8 cellular contexts compared by ENCODE assay signal in the genomic region with DNA sequence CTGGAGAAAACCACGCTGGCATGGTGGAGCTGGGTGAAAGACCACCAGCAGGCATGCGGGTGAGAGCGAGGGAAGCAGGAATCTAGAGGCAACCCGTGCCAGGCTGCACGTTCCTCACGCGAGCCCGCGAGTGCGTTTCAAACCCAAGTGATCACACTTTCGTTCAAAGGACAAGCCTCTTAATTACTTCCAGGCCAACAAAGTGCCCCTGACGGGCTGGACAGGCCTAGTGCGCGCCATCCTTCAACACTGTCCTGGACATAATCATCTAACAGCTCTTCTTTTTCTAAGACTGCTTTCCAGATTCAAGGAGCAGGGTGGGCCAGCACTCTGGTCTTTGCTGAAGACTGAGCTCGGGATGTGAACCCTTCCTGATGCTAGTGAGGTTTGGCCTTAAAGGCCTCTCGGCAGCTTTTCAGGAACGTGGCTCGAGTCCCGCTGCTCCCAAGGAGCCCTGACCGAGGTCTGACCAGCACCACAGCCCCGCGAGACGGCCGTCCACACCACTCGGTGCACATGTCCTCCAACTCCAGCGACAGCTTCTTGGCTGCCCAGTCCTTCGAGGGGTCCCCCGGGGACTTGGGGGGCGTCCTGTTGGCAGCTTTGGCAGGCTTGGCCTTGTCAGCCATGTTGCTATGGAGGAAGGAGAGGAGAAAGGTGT. TPM values are rescaled to one million over a fixed set of nuclear protein-coding genes. Genes with fewer than 3 reads are reported as not detected.
DNase-seq lines count a peak whose midpoint lies in the region; ATAC-seq, FAIRE-seq and TF ChIP-seq lines count a peak whose summit lies in the region.
"Not testable (repeated sequence)": the region's sequence is repeated elsewhere in the genome, so short reads cannot be mapped to it uniquely, and the experiment has no call there.

No MANE protein-coding gene starts in this region.

- 90 to 91% methylated on average over 28 to 29 of the region's 29 CpGs for WGBS in lung, 2 donors

- peak; percentile 4 for DNase-seq in GM13977 (ENCODE audit: low spot score)
- peak; percentile 1 for DNase-seq in activated CD4-positive, alpha-beta T cell treated with anti-CD3 and anti-CD28 coated beads for 48 hours
- peak; percentile 4 for DNase-seq in activated T-cell treated with anti-CD3 and anti-CD28 coated beads, Interleukin-2, amount 50 U/mL, for 4 hours
- peak; percentile 44 for DNase-seq in ecto neural progenitor cell (ENCODE audit: low spot score)
- DNase-seq in iPS-NIHi7 (ENCODE audit: extremely low spot score) = peak; percentile 3
- peak; percentile 34 for DNase-seq in lung (ENCODE audit: low spot score)
- peak; percentile 56 for DNase-seq in sciatic nerve (ENCODE audit: low spot score)
- DNase-seq in urothelium cell line (ENCODE audit: low spot score) = not testable (repeated sequence)

- H3K36me3 Mint-ChIP-seq in activated T-cell treated with anti-CD3 and anti-CD28 coated beads, Interleukin-2, amount 50 U/mL, for 4 hours (ENCODE audit: insufficient read depth) = not testable (repeated sequence)

- not testable (repeated sequence) for H3K9me3 ChIP-seq in lung (ENCODE audit: control insufficient read depth in 2 of 2, insufficient read depth in 1 of 2, low read length in 1 of 2)

- not testable (repeated sequence) for H3K27ac ChIP-seq in lung (ENCODE audit: low read depth in 1 of 2, low read length in 1 of 2)

- not testable (repeated sequence) for H3K27me3 ChIP-seq in lung (ENCODE audit: control insufficient read depth, insufficient read depth)

- H3K4me3 ChIP-seq in lung = not testable (repeated sequence)

- H3K4me1 Mint-ChIP-seq in activated T-cell treated with anti-CD3 and anti-CD28 coated beads, Interleukin-2, amount 50 U/mL, for 4 hours (ENCODE audit: low read depth) = not testable (repeated sequence)

- not testable (repeated sequence) for TF ChIP-seq CTCF in GM13977 (IDR thresholded peaks at IDR 0.05; ENCODE audit: extremely low read depth, insufficient read depth, missing control alignments); lung (IDR thresholded peaks at IDR 0.05; ENCODE audit: control extremely low read depth, extremely low read depth)

- H3K4me1 ChIP-seq in lung (ENCODE audit: control insufficient read depth in 2 of 2, insufficient read depth in 2 of 2, low read length in 2 of 2) = not testable (repeated sequence)

- not testable (repeated sequence) for H3K36me3 ChIP-seq in lung (ENCODE audit: control insufficient read depth in 2 of 2, insufficient read depth in 2 of 2, low read length in 2 of 2)

- H3K27me3 Mint-ChIP-seq in activated T-cell treated with anti-CD3 and anti-CD28 coated beads, Interleukin-2, amount 50 U/mL, for 4 hours (ENCODE audit: low read depth) = not testable (repeated sequence)

- in situ Hi-C loops in GM13977 (cut with MboI; ENCODE audit: low pct_unique_long_range_greater_than_20kb, low sequenced_read_pairs, unreplicated experiment) = loop anchor here (10.0 kb wide), 1 partner anchor 85 kb away; no protein-coding TSS in a partner anchor

- not testable (repeated sequence) for H3K4me3 Mint-ChIP-seq in activated T-cell treated with anti-CD3 and anti-CD28 coated beads, Interleukin-2, amount 50 U/mL, for 4 hours

- intact Hi-C loops in sciatic nerve (cut with DNase I) = not testable (repeated sequence)

- not testable (repeated sequence) for H3K9me3 Mint-ChIP-seq in activated T-cell treated with anti-CD3 and anti-CD28 coated beads, Interleukin-2, amount 50 U/mL, for 4 hours

- ATAC-seq in activated T-cell treated with anti-CD3 and anti-CD28 coated beads, Interleukin-2, amount 50 U/mL, for 4 hours; lung (ENCODE audit: insufficient read depth, low FRiP score); sciatic nerve: not testable (repeated sequence)

- FAIRE-seq in urothelium cell line (lab: Jason Lieb, UNC) = peak; percentile 61

RNA-seq across cellular contexts. Expression of gene ZDHHC11B, which starts 14.9 kb away (rescaled TPM):
- total RNA-seq in activated T-cell treated with anti-CD3 and anti-CD28 coated beads, Interleukin-2, amount 50 U/mL, for 4 hours = under 1 TPM; 0.21 to 0.66 (median 0.30) TPM
- total RNA-seq in lung = 10 to 100 TPM in 1 of 2 donors, 1 to 10 TPM in 1; 6.9 to 44.4 TPM
- 1 to 10 TPM; 3.1 to 5.2 TPM for polyA plus RNA-seq in lung
- 1.9 TPM for total RNA-seq in sciatic nerve
